Comparison of ENCODE assay signal across 8 cellular contexts in the genomic region with DNA sequence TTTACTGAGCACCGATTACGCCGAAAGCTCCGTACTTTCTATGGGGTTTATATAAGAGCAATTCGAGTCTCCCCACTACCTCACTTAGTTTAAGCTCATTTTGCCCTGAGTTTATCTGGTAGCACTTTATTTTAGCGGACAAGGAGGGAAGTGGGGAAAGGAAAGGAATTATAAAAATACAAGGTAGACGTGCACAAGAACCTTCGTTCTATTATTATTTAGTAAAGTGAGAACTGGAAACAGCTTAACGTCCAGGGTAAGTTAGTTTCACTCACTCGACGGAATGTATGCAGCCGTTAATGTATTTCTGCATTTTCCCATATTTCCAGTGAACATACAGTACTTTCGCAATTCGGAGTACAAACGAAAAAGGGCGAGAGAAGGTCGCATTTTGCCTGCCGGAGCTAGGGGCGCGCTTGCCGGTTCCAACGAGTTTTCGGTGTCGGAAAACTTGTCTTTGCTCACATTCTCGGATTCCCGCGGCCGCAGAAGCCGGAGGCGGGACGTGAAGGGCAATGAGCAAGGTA. TPM values are rescaled to one million over a fixed set of nuclear protein-coding genes. Genes with fewer than 3 reads are reported as not detected.
DNase-seq lines count a peak whose midpoint lies in the region; ATAC-seq, FAIRE-seq and TF ChIP-seq lines count a peak whose summit lies in the region.

No MANE protein-coding gene starts in this region.

- peak overlapping the region; percentile 97 for H3K27ac Mint-ChIP-seq in activated naive CD8-positive, alpha-beta T cell treated with anti-CD3 and anti-CD28 coated beads, Interleukin-2, amount 50 U/mL, for 24 hours
- peak overlapping the region; percentile 92 for H3K27ac Mint-ChIP-seq in type B pancreatic cell

- in situ Hi-C loops in HepG2 (cut with HindIII; ENCODE audit: extremely low pct_ligation_motif_present, low pct_unique_long_range_greater_than_20kb): no loop called here

- no peaks in the 10 kb centered on the region for H3K27me3 Mint-ChIP-seq in activated naive CD8-positive, alpha-beta T cell treated with anti-CD3 and anti-CD28 coated beads, Interleukin-2, amount 50 U/mL, for 24 hours
- no peaks in the 10 kb centered on the region for H3K27me3 Mint-ChIP-seq in type B pancreatic cell

- no peaks in the 10 kb centered on the region for H3K9me3 Mint-ChIP-seq in activated naive CD8-positive, alpha-beta T cell treated with anti-CD3 and anti-CD28 coated beads, Interleukin-2, amount 50 U/mL, for 24 hours
- H3K9me3 Mint-ChIP-seq in type B pancreatic cell: peaks cover 4% of the 10 kb centered on the region

- TF ChIP-seq RAD21 in HepG2 (CRISPR knock-in tag; IDR thresholded peaks at IDR 0.05): no peak

- CTCF ChIA-PET in HepG2 (lab: Yijun Ruan, JAX; ENCODE audit: low intra/inter-chr PET ratio, low total read pairs): no interaction called here

- TF ChIP-seq EP300 in HepG2 (IDR thresholded peaks at IDR 0.05; ENCODE audit: low read depth in 2 of 2, low read length in 2 of 2) (no peak), HepG2 (CRISPR knock-in tag; IDR thresholded peaks at IDR 0.05; ENCODE audit: borderline replicate concordance) (no peak)

- H3K9me3 ChIP-seq in BE2C: no peaks in the 10 kb centered on the region
- H3K9me3 ChIP-seq in HUES48 (ENCODE audit: control insufficient read depth, insufficient read depth, low read length): no peaks in the 10 kb centered on the region
- no peaks in the 10 kb centered on the region for H3K9me3 ChIP-seq in HepG2 (ENCODE audit: low read length)

- peak overlapping the region; percentile 100 for H3K27ac ChIP-seq in HUES48 (ENCODE audit: low read depth, low read length)
- peak overlapping the region; percentile 99 for H3K27ac ChIP-seq in HepG2 (ENCODE audit: extremely low read length, insufficient read depth, low read length)

- H3K36me3 ChIP-seq in BE2C (no peaks in the 10 kb centered on the region), HUES48 (ENCODE audit: control insufficient read depth, insufficient read depth, low read length) (no peaks in the 10 kb centered on the region), HepG2 (replicated peaks in 1 of 2; ENCODE audit: control insufficient read depth in 1 of 2, insufficient read depth in 2 of 2, low read length in 2 of 2) (no peaks in the 10 kb centered on the region)

- H3K27me3 ChIP-seq in BE2C: no peaks in the 10 kb centered on the region
- H3K27me3 ChIP-seq in HUES48 (ENCODE audit: control insufficient read depth, insufficient read depth, low read length): no peaks in the 10 kb centered on the region
- H3K27me3 ChIP-seq in HepG2 (ENCODE audit: control insufficient read depth in 1 of 2, insufficient read depth in 2 of 2, low read length in 2 of 2): no peaks in the 10 kb centered on the region; a peak in 1 of 5 replicates

- H3K79me2 ChIP-seq in HepG2 (ENCODE audit: insufficient read depth, low read length): peaks cover 48% of the 10 kb centered on the region

- peak overlapping the region; percentile 99 for H3K9ac ChIP-seq in HUES48 (ENCODE audit: low read depth, low read length)
- H3K9ac ChIP-seq in HepG2 (ENCODE audit: insufficient read depth, low read depth, low read length): peak overlapping the region; percentile 88

- H3K4me1 ChIP-seq in BE2C (no peaks in the 10 kb centered on the region), HUES48 (ENCODE audit: control insufficient read depth, insufficient read depth, low read length) (peaks cover 25% of the 10 kb centered on the region), HepG2 (ENCODE audit: insufficient read depth, low read length) (peaks cover 28% of the 10 kb centered on the region)

- H4K20me1 ChIP-seq in HepG2 (ENCODE audit: insufficient read depth, low read length): peaks cover 24% of the 10 kb centered on the region

- no peak for FAIRE-seq in HepG2 (lab: Jason Lieb, UNC)

- peak overlapping the region; percentile 88 for H3K4me2 ChIP-seq in HepG2 (ENCODE audit: low read depth, low read length)

- H3K4me3 ChIP-seq in BE2C (ENCODE audit: low read depth, low read length) (peak overlapping the region; percentile 77), HUES48 (ENCODE audit: low read depth, low read length) (peak overlapping the region; percentile 99), HepG2 (replicated peaks in 1 of 3; ENCODE audit: insufficient read depth in 1 of 3, low read depth in 2 of 3, low read length in 3 of 3) (peak overlapping the region; percentile 60 to 91 (median 65))

- WGBS in HepG2 (ENCODE audit: low lambda C conversion rate): 1% methylated on average over 25 of the region's 31 CpGs

- BruUV-seq in HepG2 (replicated peaks; lab: Mats Ljungman, UMichigan): TSS peak; percentile 83

- TF ChIP-seq POLR2A in HepG2 (IDR thresholded peaks at IDR 0.05; ENCODE audit: insufficient read depth in 1 of 2, low read depth in 2 of 2, low read length in 2 of 2): no peak

- ATAC-seq in activated naive CD8-positive, alpha-beta T cell treated with anti-CD3 and anti-CD28 coated beads, Interleukin-2, amount 50 U/mL, for 24 hours: no peak
- no peak for ATAC-seq in HepG2
- no peak for ATAC-seq in GM21528 (IDR thresholded peaks at IDR 0.05; ENCODE audit: low FRiP score, unreplicated experiment)
- no peak for ATAC-seq in GM18861 (IDR thresholded peaks at IDR 0.05; ENCODE audit: unreplicated experiment)

- TF ChIP-seq CTCF in BE2C (IDR thresholded peaks at IDR 0.05; ENCODE audit: low read depth, low read length): peak; percentile 10; the same call in 1 of the 2 replicates
- no peak; the same call in 1 of the 2 replicates for TF ChIP-seq CTCF in HepG2 (CRISPR knock-in tag; IDR thresholded peaks at IDR 0.05)
- peak; percentile 38 for TF ChIP-seq CTCF in type B pancreatic cell (conservative IDR thresholded peaks at IDR 0.05)

- H3K4me3 Mint-ChIP-seq in activated naive CD8-positive, alpha-beta T cell treated with anti-CD3 and anti-CD28 coated beads, Interleukin-2, amount 50 U/mL, for 24 hours: no peak overlapping the region
- no peak overlapping the region for H3K4me3 Mint-ChIP-seq in type B pancreatic cell

- intact Hi-C loops in HepG2 (cut with micrococcal nuclease; ENCODE audit: unreplicated experiment): loop anchor here (5.0 to 10.0 kb wide), 2 partner anchors 154 to 233 kb away; no protein-coding TSS in a partner anchor

- H3K36me3 Mint-ChIP-seq in activated naive CD8-positive, alpha-beta T cell treated with anti-CD3 and anti-CD28 coated beads, Interleukin-2, amount 50 U/mL, for 24 hours (ENCODE audit: low read depth): peaks cover 8% of the 10 kb centered on the region
- peaks cover 13% of the 10 kb centered on the region for H3K36me3 Mint-ChIP-seq in type B pancreatic cell

- peaks cover 21% of the 10 kb centered on the region for H3K4me1 Mint-ChIP-seq in activated naive CD8-positive, alpha-beta T cell treated with anti-CD3 and anti-CD28 coated beads, Interleukin-2, amount 50 U/mL, for 24 hours
- peaks cover 8% of the 10 kb centered on the region for H3K4me1 Mint-ChIP-seq in type B pancreatic cell (ENCODE audit: unreplicated experiment)

- DNase-seq in BE2C (no peak), HepG2 (ENCODE audit: low spot score) (no peak), type B pancreatic cell (ENCODE audit: extremely low spot score, unreplicated experiment) (no peak), NCI-H1436 treated with DMSO at 0.1 percent for 48 hours (lab: John Stamatoyannopoulos, UW) (no peak)
- DNase-seq in activated naive CD8-positive, alpha-beta T cell treated with anti-CD3 and anti-CD28 coated beads, Interleukin-2, amount 50 U/mL, for 24 hours: no peak

- H2AFZ ChIP-seq in HepG2 (ENCODE audit: low read length): no peak overlapping the region

- POLR2A ChIA-PET in HepG2 (lab: Yijun Ruan, JAX): interaction anchor here (0.8 to 2.8 kb wide), 13 partner anchors 8 to 246 kb away, joined by 3 to 19 read pairs (median 6); no protein-coding TSS in a partner anchor

TF ChIP-seq in HepG2, 621 proteins besides CTCF, POLR2A, EP300 and RAD21 (continues in another document):
- no peak for TF ChIP-seq RFX5 (IDR thresholded peaks at IDR 0.05; ENCODE audit: low read depth, low read length)
- peak; percentile 41; the same call in 1 of the 2 replicates for TF ChIP-seq FOSL2 (CRISPR knock-in tag; IDR thresholded peaks at IDR 0.05)
- peak; percentile 80; the same call in 1 of the 2 replicates for TF ChIP-seq ZNF777 (CRISPR knock-in tag; IDR thresholded peaks at IDR 0.05)
- no peak for TF ChIP-seq HDAC6 (IDR thresholded peaks at IDR 0.05; ENCODE audit: low read depth, low read length)
- no peak for TF ChIP-seq CBX5 (CRISPR knock-in tag; IDR thresholded peaks at IDR 0.05; ENCODE audit: borderline replicate concordance)
- TF ChIP-seq ZNF619 (CRISPR knock-in tag; IDR thresholded peaks at IDR 0.05): no peak
- TF ChIP-seq SYNCRIP (IDR thresholded peaks at IDR 0.05; ENCODE audit: insufficient read depth, low read depth, low read length): no peak
- peak; percentile 23; the same call in 1 of the 2 replicates for TF ChIP-seq ZNF510 (CRISPR knock-in tag; IDR thresholded peaks at IDR 0.05; ENCODE audit: low read depth)
- TF ChIP-seq KLF16 (CRISPR knock-in tag; IDR thresholded peaks at IDR 0.05): no peak
- TF ChIP-seq SOX5 (CRISPR knock-in tag; IDR thresholded peaks at IDR 0.05; ENCODE audit: borderline replicate concordance): no peak

RNA-seq across cellular contexts. Expression of gene STT3B, which starts 1.2 kb away (rescaled TPM):
- polyA plus RNA-seq in BE2C (2012; ENCODE audit: insufficient read depth, insufficient read length, low read depth): 15.6 TPM
- 160 and 205 TPM in 2 replicates for total RNA-seq in HepG2 (2016; rRNA removed; fragmentation: Illumina TruSeq; extraction: Trizol)
- total RNA-seq in HepG2 (2016; cell fraction: cytosol; rRNA removed; fragmentation: Illumina TruSeq; extraction: Trizol; ENCODE audit: low read depth): 106 and 107 TPM in 2 replicates
- 157 and 195 TPM in 2 replicates for total RNA-seq in HepG2 (2016; cell fraction: insoluble cytoplasmic fraction; rRNA removed; fragmentation: Illumina TruSeq; extraction: Trizol)
- total RNA-seq in HepG2 (2016; cell fraction: membrane; rRNA removed; fragmentation: Illumina TruSeq; extraction: Trizol): 71.4 and 88.4 TPM in 2 replicates
- 201 and 264 TPM in 2 replicates for total RNA-seq in HepG2 (2016; cell fraction: nucleus; rRNA removed; fragmentation: Illumina TruSeq; extraction: Trizol)
- 73.6 and 85.0 TPM in 2 replicates for polyA plus RNA-seq in HepG2 (2011; rRNA removed)
- 39.4 and 56.2 TPM in 2 replicates for polyA plus RNA-seq in HepG2 (2011; cell fraction: cytosol; rRNA removed)
- polyA plus RNA-seq in HepG2 (2011; cell fraction: nucleus; rRNA removed): 29.8 and 34.6 TPM in 2 replicates
- 70.0 and 96.2 TPM in 2 replicates for polyA plus RNA-seq in HepG2 (2012)
- 15.6 and 15.8 TPM in 2 replicates for polyA plus RNA-seq in HepG2 (2016; cell fraction: cytosol; fragmentation: Illumina TruSeq; extraction: Trizol; ENCODE audit: low read depth)
- 107 and 116 TPM in 2 replicates for polyA plus RNA-seq in HepG2 (2016; cell fraction: insoluble cytoplasmic fraction; fragmentation: Illumina TruSeq; extraction: Trizol; ENCODE audit: low read depth)
- polyA plus RNA-seq in HepG2 (2016; cell fraction: membrane; fragmentation: Illumina TruSeq; extraction: Trizol; ENCODE audit: low read depth): 37.8 and 48.6 TPM in 2 replicates
- 192 and 216 TPM in 2 replicates for polyA plus RNA-seq in HepG2 (2016; cell fraction: nucleus; fragmentation: Illumina TruSeq; extraction: Trizol; ENCODE audit: insufficient read depth, low read depth)
- 83.7 and 110 TPM in 2 replicates for polyA minus RNA-seq in HepG2 (2011; rRNA and poly(A)+ RNA removed; ENCODE audit: low replicate concordance)
- 109 and 110 TPM in 2 replicates for polyA minus RNA-seq in HepG2 (2011; cell fraction: cytosol; rRNA and poly(A)+ RNA removed)
- polyA minus RNA-seq in HepG2 (2011; cell fraction: nucleus; rRNA and poly(A)+ RNA removed): 136 and 160 TPM in 2 replicates
- total RNA-seq in type B pancreatic cell (ENCODE audit: low replicate concordance): 180 and 235 TPM in 2 replicates
